ENCODE assay signal across 1 cellular context in genomic region chr10:99659031-99659867, GRCh38.
TF ChIP-seq lines count a peak whose summit lies in the region.

Gene ENTPD7 (plus strand): TSS chr10:99659509. CDS start chr10:99659957, 448 bp downstream.

TF ChIP-seq in HepG2, 621 proteins besides CTCF, POLR2A, EP300 and RAD21 (continued from another document and continues in another):
- TF ChIP-seq PRDM10 (CRISPR knock-in tag; IDR thresholded peaks at IDR 0.05; ENCODE audit: low read depth) (no peak), HMGXB3 (CRISPR knock-in tag; IDR thresholded peaks at IDR 0.05; ENCODE audit: borderline replicate concordance) (peak; percentile 38; the same call in 1 of the 2 replicates), ZNF567 (CRISPR knock-in tag; IDR thresholded peaks at IDR 0.05; ENCODE audit: borderline replicate concordance) (peak; percentile 53; the same call in 1 of the 2 replicates), ZNF142 (CRISPR knock-in tag; IDR thresholded peaks at IDR 0.05) (no peak), CENPBD1 (CRISPR knock-in tag; IDR thresholded peaks at IDR 0.05; ENCODE audit: borderline replicate concordance, low read depth) (no peak), TOPORS (CRISPR knock-in tag; IDR thresholded peaks at IDR 0.05) (no peak; the same call in 1 of the 2 replicates), DMAP1 (CRISPR knock-in tag; IDR thresholded peaks at IDR 0.05) (0 out of 2 replicates have a peak, but pooled peaks have one; percentile 57), ZNF382 (CRISPR knock-in tag; IDR thresholded peaks at IDR 0.05; ENCODE audit: borderline replicate concordance) (no peak), PLSCR1 (CRISPR knock-in tag; IDR thresholded peaks at IDR 0.05; ENCODE audit: borderline replicate concordance) (no peak), HNRNPUL1 (IDR thresholded peaks at IDR 0.05; ENCODE audit: low read depth, low read length) (no peak), KDM5A (IDR thresholded peaks at IDR 0.05; ENCODE audit: borderline replicate concordance, low read length) (no peak), ZNF101 (CRISPR knock-in tag; IDR thresholded peaks at IDR 0.05; ENCODE audit: borderline replicate concordance, low read depth) (no peak), MTA3 (CRISPR knock-in tag; IDR thresholded peaks at IDR 0.05) (no peak), ZBTB49 (CRISPR knock-in tag; IDR thresholded peaks at IDR 0.05; ENCODE audit: borderline replicate concordance) (no peak), TCF12 (IDR thresholded peaks at IDR 0.05) (no peak), TCF12 (CRISPR knock-in tag; IDR thresholded peaks at IDR 0.05) (no peak), ZNF362 (CRISPR knock-in tag; IDR thresholded peaks at IDR 0.05; ENCODE audit: borderline replicate concordance) (no peak), RFXANK (CRISPR knock-in tag; IDR thresholded peaks at IDR 0.05) (no peak; the same call in 1 of the 2 replicates), SP140L (CRISPR knock-in tag; IDR thresholded peaks at IDR 0.05; ENCODE audit: borderline replicate concordance) (no peak), ZNF205 (CRISPR knock-in tag; IDR thresholded peaks at IDR 0.05) (no peak), ZNF180 (CRISPR knock-in tag; IDR thresholded peaks at IDR 0.05; ENCODE audit: borderline replicate concordance, low read depth) (no peak), ZNF770 (CRISPR knock-in tag; IDR thresholded peaks at IDR 0.05) (no peak), ZNF446 (CRISPR knock-in tag; IDR thresholded peaks at IDR 0.05) (no peak), ZNF687 (CRISPR knock-in tag; IDR thresholded peaks at IDR 0.05) (peak; percentile 87), HIVEP1 (CRISPR knock-in tag; IDR thresholded peaks at IDR 0.05) (peak; percentile 61; the same call in 1 of the 2 replicates), ZNF878 (CRISPR knock-in tag; IDR thresholded peaks at IDR 0.05) (no peak)
